ENCODE assay signal across 18 cellular contexts in the genomic region with DNA sequence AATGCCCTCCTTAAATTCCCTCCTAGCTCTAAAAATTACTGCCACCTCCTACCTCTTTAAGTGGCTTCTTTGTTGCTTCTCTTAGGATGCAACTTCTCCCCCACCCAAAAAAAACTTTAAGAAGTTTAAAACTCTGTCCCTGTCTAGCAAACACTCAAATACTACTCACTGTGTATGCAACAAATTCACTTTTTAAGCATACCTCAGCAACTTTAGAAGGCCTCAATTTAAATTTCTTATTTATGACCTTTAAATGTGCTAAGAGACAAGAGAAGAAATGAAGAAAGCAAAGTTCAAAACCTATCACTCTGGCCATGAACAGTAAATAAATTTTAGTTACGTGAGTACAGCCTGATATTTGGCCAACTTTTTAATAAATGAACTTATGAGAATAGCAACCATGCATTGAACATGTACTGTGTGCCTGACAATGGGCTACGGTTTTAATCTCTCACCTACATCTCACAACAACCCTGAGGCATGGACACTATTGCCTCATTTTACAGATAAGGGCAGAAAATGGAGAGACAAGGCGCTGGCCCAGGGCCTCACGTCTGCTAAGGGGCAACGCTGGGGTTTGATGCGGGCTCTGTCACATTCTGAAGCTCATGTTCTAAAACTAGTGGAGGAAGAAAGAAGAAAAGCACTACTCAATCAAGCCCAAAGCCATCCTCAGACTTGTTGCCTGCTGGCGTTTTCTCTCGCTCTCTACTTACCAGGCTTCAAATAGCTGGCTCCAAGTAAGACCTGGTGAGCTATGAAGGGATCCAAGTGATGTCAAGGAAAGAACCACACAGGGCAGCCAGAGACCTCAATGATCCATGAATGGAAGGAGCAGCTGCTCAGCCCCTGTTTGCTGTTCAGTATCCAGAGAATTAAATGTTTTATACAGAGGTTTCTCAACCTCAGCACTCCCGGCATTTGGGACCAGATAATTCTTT.
"Had no signal": no experiment of that assay in that cellular context is flagged by ENCODE, and none has a peak within 500 bp of the region (broad histone marks: within the 10 kb centered on the region; RNA-seq: fewer than 3 reads in every experiment).

No MANE protein-coding gene starts in this region.

- H3K4me3 ChIP-seq: cardiac muscle cell, ovary, stomach, testis, upper lobe of right lung had no signal

- H3K9me3 Mint-ChIP-seq: neural crest cell had no signal

- ATAC-seq: left colon, sciatic nerve, upper lobe of right lung had no signal

- DNase-seq: activated CD4-positive, alpha-beta T cell treated with anti-CD3 and anti-CD28 coated beads, Interleukin-2, amount 50 U/mL, for 48 hours; activated CD4-positive, CD25-positive, alpha-beta regulatory T cell treated with anti-CD3 and anti-CD28 coated beads, Interleukin-2, amount 50 U/mL, for 72 hours; activated CD8-positive, alpha-beta memory T cell treated with anti-CD3 and anti-CD28 coated beads, Interleukin-2, amount 10 ng/mL, durations not matched to agents 7 days and 5 days; activated effector memory CD4-positive, alpha-beta T cell treated with Interleukin-2 at 50 U/mL for 16 hours; activated naive CD4-positive, alpha-beta T cell treated with anti-CD3 and anti-CD28 coated beads, Interleukin-2, amount 50 U/mL, for 16 hours; activated T-cell treated with anti-CD3 and anti-CD28 coated beads, Interleukin-2, amount 50 U/mL, for 1 hour; left colon; midbrain; ovary; spleen; stomach; T-helper 9 cell; testis; upper lobe of right lung had no signal

- H3K36me3 ChIP-seq: cardiac muscle cell, ovary had no signal

- H3K4me3 Mint-ChIP-seq: activated CD8-positive, alpha-beta memory T cell treated with anti-CD3 and anti-CD28 coated beads, Interleukin-2, amount 10 ng/mL, durations not matched to agents 7 days and 5 days; endodermal cell; neural crest cell had no signal

- H3K4me1 Mint-ChIP-seq: neural crest cell had no signal

- H3K27ac ChIP-seq: cardiac muscle cell, ovary, spleen, stomach, testis, upper lobe of right lung had no signal

- H3K9me3 ChIP-seq: ovary, spleen, stomach, testis, upper lobe of right lung had no signal

- H3K27ac Mint-ChIP-seq: endodermal cell had no signal

- H3K27me3 ChIP-seq: cardiac muscle cell, ovary, stomach, testis, upper lobe of right lung had no signal

- H3K4me1 ChIP-seq: testis, upper lobe of right lung had no signal
